Comparison of ENCODE assay signal across 9 cellular contexts in the genomic region with DNA sequence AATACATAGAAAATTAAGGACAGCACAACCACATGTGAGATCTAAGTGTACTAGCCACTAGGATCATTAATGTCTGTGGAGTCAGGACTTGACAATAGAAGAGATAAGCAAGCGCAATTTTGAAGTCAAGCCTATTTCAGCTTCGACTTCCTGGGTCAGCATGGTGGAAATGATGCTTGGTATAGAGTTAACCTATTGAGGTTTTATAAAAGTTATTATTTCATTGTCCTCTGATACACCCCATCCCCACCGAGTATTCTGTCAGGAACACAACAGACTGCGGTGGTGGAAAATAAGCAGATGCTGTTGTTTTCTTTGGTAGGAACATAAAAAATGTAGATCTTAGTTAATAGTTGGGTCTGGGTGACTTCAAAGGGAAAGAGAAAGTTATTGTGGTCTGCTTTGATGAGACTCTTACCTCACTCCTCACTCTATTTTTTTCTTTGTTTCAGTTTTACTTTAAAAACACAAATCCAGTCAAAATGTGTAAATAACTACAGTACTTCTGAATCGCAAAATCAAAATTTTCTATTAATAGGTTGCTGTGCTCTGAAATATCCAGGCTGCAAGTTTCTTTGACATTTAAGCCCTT.
DNase-seq lines count a peak whose midpoint lies in the region; ATAC-seq lines count a peak whose summit lies in the region.
"Had no signal": no experiment of that assay in that cellular context is flagged by ENCODE, and none has a peak within 500 bp of the region (broad histone marks: within the 10 kb centered on the region; RNA-seq: fewer than 3 reads in every experiment).

No MANE protein-coding gene starts in this region.

- H3K4me3 ChIP-seq in SJCRH30: no peak overlapping the region

- CTCF ChIA-PET in T-cell (lab: Charles Lee): no interaction called here

- H3K36me3 ChIP-seq in SJCRH30: no peaks in the 10 kb centered on the region

- no peaks in the 10 kb centered on the region for H3K9me3 ChIP-seq in SJCRH30 (replicated peaks)

- H3K27ac Mint-ChIP-seq in T-cell: peak overlapping the region in 1 of 2 donors; percentile 45

- no peaks in the 10 kb centered on the region for H3K9me3 Mint-ChIP-seq in T-cell

- no peaks in the 10 kb centered on the region for H3K27me3 ChIP-seq in SJCRH30

- no peaks in the 10 kb centered on the region for H3K36me3 Mint-ChIP-seq in T-cell

- H3K4me3 Mint-ChIP-seq in T-cell: peak overlapping the region; percentile 15 to 31 (median 29)

- H3K27ac ChIP-seq in SJCRH30: no peak overlapping the region

- peaks cover 17% of the 10 kb centered on the region for H3K4me1 ChIP-seq in SJCRH30

- POLR2A ChIA-PET in T-cell (lab: Charles Lee): no interaction called here

- ATAC-seq in GM18499 (IDR thresholded peaks at IDR 0.05; ENCODE audit: insufficient read depth, unreplicated experiment) (peak; percentile 98), GM19438 (IDR thresholded peaks at IDR 0.05; ENCODE audit: low read depth, unreplicated experiment) (peak; percentile 97), HG02973 (IDR thresholded peaks at IDR 0.05; ENCODE audit: unreplicated experiment) (peak; percentile 92), T-cell (replicated peaks in 1 of 4) (peak in 3 of 4 experiments; percentile 20 to 79 (median 63))

- H3K27me3 Mint-ChIP-seq in T-cell: peaks cover under 1 to 3% of the 10 kb centered on the region in 2 donors

- DNase-seq in T-cell (no peak), RPMI8226 (no peak), CD1c-positive myeloid dendritic cell (ENCODE audit: extremely low spot score) (no peak), NCI-H446 (lab: John Stamatoyannopoulos, UW) (no peak), SJCRH30 (no peak)
- DNase-seq: NCI-H2171 treated with DMSO at 0.1 percent for 48 hours had no signal

- peaks cover 11 to 17% (median 14%) of the 10 kb centered on the region in 3 donors for H3K4me1 Mint-ChIP-seq in T-cell
